Comparison of ENCODE assay signal across 8 cellular contexts in the genomic region with DNA sequence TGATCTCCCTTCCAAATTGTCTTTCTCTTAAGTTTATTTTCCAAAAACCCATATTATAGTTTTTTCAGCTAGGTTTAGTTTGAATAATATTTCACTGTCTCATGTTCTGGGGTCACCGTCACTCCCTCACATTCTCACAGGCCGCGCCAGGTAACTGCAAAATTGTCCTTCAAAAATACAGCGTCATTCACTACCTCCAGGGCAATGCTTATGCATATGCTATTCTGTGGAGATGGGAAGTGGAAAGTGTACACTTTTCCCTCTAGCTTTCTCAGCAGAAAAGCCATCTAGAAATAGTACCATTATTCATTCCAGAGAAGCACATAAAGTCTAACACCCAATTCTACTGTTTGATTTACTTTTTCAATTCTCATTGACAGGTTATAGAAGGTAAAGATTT. TPM values are rescaled to one million over a fixed set of nuclear protein-coding genes. Genes with fewer than 3 reads are reported as not detected.
DNase-seq lines count a peak whose midpoint lies in the region; ATAC-seq, FAIRE-seq and TF ChIP-seq lines count a peak whose summit lies in the region.

No MANE protein-coding gene starts in this region.

- no peak for FAIRE-seq in kidney (lab: Jason Lieb, UNC)

- H3K4me1 ChIP-seq in kidney (ENCODE audit: control insufficient read depth in 1 of 2, insufficient read depth in 1 of 2, low read depth in 1 of 2, low read length in 2 of 2) (peaks cover 0 to 4% of the 10 kb centered on the region in 2 donors), suprapubic skin (peaks cover 13% of the 10 kb centered on the region)

- peak overlapping the region in 1 of 2 donors; percentile 92 for H3K9ac ChIP-seq in kidney (ENCODE audit: low read length in 2 of 2)

- intact Hi-C loops in kidney (cut with DNase I) = no loop called here

- no peaks in the 10 kb centered on the region for H3K27me3 ChIP-seq in suprapubic skin

- H3K27ac Mint-ChIP-seq in activated T-cell treated with anti-CD3 and anti-CD28 coated beads, Interleukin-2, amount 50 U/mL, for 72 hours = no peak overlapping the region
- H3K27ac Mint-ChIP-seq in activated CD8-positive, alpha-beta T cell treated with anti-CD3 and anti-CD28 coated beads, Interleukin-2, amount 10 ng/mL, durations not matched to agents 7 days and 5 days = no peak overlapping the region

- peaks cover 5% of the 10 kb centered on the region for H3K4me1 Mint-ChIP-seq in activated T-cell treated with anti-CD3 and anti-CD28 coated beads, Interleukin-2, amount 50 U/mL, for 72 hours (ENCODE audit: low read depth)
- peaks cover 18% of the 10 kb centered on the region for H3K4me1 Mint-ChIP-seq in activated CD8-positive, alpha-beta T cell treated with anti-CD3 and anti-CD28 coated beads, Interleukin-2, amount 10 ng/mL, durations not matched to agents 7 days and 5 days (ENCODE audit: low read depth)

- H3K27ac ChIP-seq in kidney (ENCODE audit: low read depth in 2 of 2, low read length in 2 of 2) = peak overlapping the region in 1 of 2 donors; percentile 3
- H3K27ac ChIP-seq in suprapubic skin = no peak overlapping the region

- POLR2A ChIA-PET in activated CD8-positive, alpha-beta T cell treated with anti-CD3 and anti-CD28 coated beads, Interleukin-2, amount 10 ng/mL, durations not matched to agents 7 days and 5 days (lab: Charles Lee) = no interaction called here

- peaks cover 7% of the 10 kb centered on the region for H3K27me3 Mint-ChIP-seq in activated T-cell treated with anti-CD3 and anti-CD28 coated beads, Interleukin-2, amount 50 U/mL, for 72 hours (ENCODE audit: low read depth)
- peaks cover 3% of the 10 kb centered on the region for H3K27me3 Mint-ChIP-seq in activated CD8-positive, alpha-beta T cell treated with anti-CD3 and anti-CD28 coated beads, Interleukin-2, amount 10 ng/mL, durations not matched to agents 7 days and 5 days (ENCODE audit: low read depth)

- H3K4me3 ChIP-seq in kidney (ENCODE audit: low read length in 2 of 2) = peak overlapping the region; percentile 92 to 94
- peak overlapping the region; percentile 84 for H3K4me3 ChIP-seq in suprapubic skin

- no peaks in the 10 kb centered on the region for H3K9me3 Mint-ChIP-seq in activated T-cell treated with anti-CD3 and anti-CD28 coated beads, Interleukin-2, amount 50 U/mL, for 72 hours
- no peaks in the 10 kb centered on the region for H3K9me3 Mint-ChIP-seq in activated CD8-positive, alpha-beta T cell treated with anti-CD3 and anti-CD28 coated beads, Interleukin-2, amount 10 ng/mL, durations not matched to agents 7 days and 5 days (ENCODE audit: insufficient read depth)

- no peak for DNase-seq in activated T-cell treated with anti-CD3 and anti-CD28 coated beads, Interleukin-2, amount 50 U/mL, for 72 hours
- DNase-seq in activated T-cell treated with anti-CD3 and anti-CD28 coated beads, Interleukin-2, amount 50 U/mL, for 1 hour = no peak
- no peak for DNase-seq in activated CD8-positive, alpha-beta T cell treated with anti-CD3 and anti-CD28 coated beads, Interleukin-2, amount 10 ng/mL, durations not matched to agents 7 days and 5 days
- DNase-seq in kidney (no peak), suprapubic skin (ENCODE audit: low spot score in 2 of 2) (no peak), occipital lobe (lab: John Stamatoyannopoulos, UW) (no peak), NCI-H524 (lab: John Stamatoyannopoulos, UW) (no peak), NCI-H2196 (lab: John Stamatoyannopoulos, UW; ENCODE audit: unreplicated experiment) (no peak)

- TF ChIP-seq POLR2A in suprapubic skin (IDR thresholded peaks at IDR 0.05) = no peak

- no peak for TF ChIP-seq CTCF in kidney (IDR thresholded peaks at IDR 0.05; ENCODE audit: borderline replicate concordance, extremely low read depth, insufficient read depth)
- TF ChIP-seq CTCF in suprapubic skin (IDR thresholded peaks at IDR 0.05) = no peak

- H3K36me3 Mint-ChIP-seq in activated T-cell treated with anti-CD3 and anti-CD28 coated beads, Interleukin-2, amount 50 U/mL, for 72 hours (ENCODE audit: insufficient read depth in 2 of 2) = no peaks in the 10 kb centered on the region
- no peaks in the 10 kb centered on the region for H3K36me3 Mint-ChIP-seq in activated CD8-positive, alpha-beta T cell treated with anti-CD3 and anti-CD28 coated beads, Interleukin-2, amount 10 ng/mL, durations not matched to agents 7 days and 5 days (ENCODE audit: low read depth)

- 45% methylated on average over 4 of the region's 4 CpGs for WGBS in suprapubic skin

- CTCF ChIA-PET in activated CD8-positive, alpha-beta T cell treated with anti-CD3 and anti-CD28 coated beads, Interleukin-2, amount 10 ng/mL, durations not matched to agents 7 days and 5 days (lab: Charles Lee) = no interaction called here

- H3K36me3 ChIP-seq in kidney (ENCODE audit: control insufficient read depth in 1 of 2, insufficient read depth in 2 of 2, low read length in 2 of 2) = peaks cover 0 to 2% of the 10 kb centered on the region in 2 donors
- peaks cover 3% of the 10 kb centered on the region for H3K36me3 ChIP-seq in suprapubic skin

- H3K9me3 ChIP-seq in kidney (ENCODE audit: control insufficient read depth in 1 of 2, low read length in 2 of 2) (no peaks in the 10 kb centered on the region), suprapubic skin (no peaks in the 10 kb centered on the region)

- peak overlapping the region; percentile 74 to 85 for H3K4me3 Mint-ChIP-seq in activated T-cell treated with anti-CD3 and anti-CD28 coated beads, Interleukin-2, amount 50 U/mL, for 72 hours
- peak overlapping the region; percentile 78 for H3K4me3 Mint-ChIP-seq in activated CD8-positive, alpha-beta T cell treated with anti-CD3 and anti-CD28 coated beads, Interleukin-2, amount 10 ng/mL, durations not matched to agents 7 days and 5 days

- ATAC-seq in activated T-cell treated with anti-CD3 and anti-CD28 coated beads, Interleukin-2, amount 50 U/mL, for 72 hours (replicated peaks in 1 of 2) = no peak
- no peak for ATAC-seq in activated CD8-positive, alpha-beta T cell treated with anti-CD3 and anti-CD28 coated beads, Interleukin-2, amount 10 ng/mL, durations not matched to agents 7 days and 5 days

- TF ChIP-seq EP300 in suprapubic skin (IDR thresholded peaks at IDR 0.05) = no peak

RNA-seq across cellular contexts. Expression of a gene that starts 0.9 kb away (rescaled TPM):
- 1 to 10 TPM in 1 of 2 donors, under 1 TPM in 1; 0.24 to 2.2 TPM for total RNA-seq in activated T-cell treated with anti-CD3 and anti-CD28 coated beads, Interleukin-2, amount 50 U/mL, for 72 hours
- total RNA-seq in activated CD8-positive, alpha-beta T cell treated with anti-CD3 and anti-CD28 coated beads, Interleukin-2, amount 10 ng/mL, durations not matched to agents 7 days and 5 days = under 1 TPM; 0.29 to 0.40 TPM
- 14.0 TPM for total RNA-seq in kidney
- polyA plus RNA-seq in kidney (ENCODE audit: insufficient read depth, low read depth, low replicate concordance) = 12.7 TPM
- 10 to 100 TPM in 3 of 4 donors, 1 to 10 TPM in 1; 8.4 to 25.8 (median 12.6) TPM for total RNA-seq in suprapubic skin
- 34.8 TPM for total RNA-seq in occipital lobe
